ENCODE assay signal across 17 cellular contexts in the genomic region with DNA sequence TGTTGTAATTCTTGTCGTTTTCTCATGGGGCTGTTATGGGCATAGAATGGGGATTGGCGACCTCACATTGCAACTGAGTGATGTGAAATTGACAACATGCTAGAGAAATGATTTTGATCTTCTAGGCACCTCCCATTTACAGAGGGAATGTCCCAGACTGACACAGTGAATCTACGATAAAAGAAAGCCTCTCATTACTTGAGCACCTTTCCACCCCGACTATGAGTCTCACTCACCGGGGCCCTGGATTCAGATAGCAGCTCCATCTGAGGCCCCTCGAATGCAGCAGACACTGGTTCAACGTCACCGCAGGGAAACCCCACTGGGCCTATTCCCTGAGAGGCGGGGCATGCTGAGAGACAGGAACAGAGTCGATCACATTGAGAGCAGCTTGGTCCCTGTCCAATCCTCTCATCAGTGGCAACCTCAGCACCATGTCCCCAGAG. TPM values are rescaled to one million over a fixed set of nuclear protein-coding genes. Genes with fewer than 3 reads are reported as not detected.
A peak's percentile ranks its signal among the peaks of the same experiment; 100 is the strongest.
DNase-seq lines count a peak whose midpoint lies in the region; ATAC-seq and TF ChIP-seq lines count a peak whose summit lies in the region.
"Had no signal": no experiment of that assay in that cellular context is flagged by ENCODE, and none has a peak within 500 bp of the region (broad histone marks: within the 10 kb centered on the region; RNA-seq: fewer than 3 reads in every experiment).

No MANE protein-coding gene starts in this region.

- no peak overlapping the region for H2BK5ac ChIP-seq in IMR-90 (ENCODE audit: low read depth, low read length, poor library complexity, severe bottlenecking)

- H2AK5ac ChIP-seq in IMR-90 (ENCODE audit: low read depth, low read length): no peak overlapping the region

- POLR2A ChIA-PET in IMR-90 (lab: Charles Lee; ENCODE audit: unreplicated experiment): no interaction called here

- H2BK15ac ChIP-seq in IMR-90 (ENCODE audit: low read depth, low read length): no peak overlapping the region

- H3K4me3 ChIP-seq in IMR-90 (ENCODE audit: insufficient read depth, low read depth, low read length) (no peak overlapping the region), spleen (no peak overlapping the region), ovary (no peak overlapping the region)
- H3K4me3 ChIP-seq: HAP-1, hepatocyte had no signal

- H3K27me3 ChIP-seq in IMR-90 (ENCODE audit: control insufficient read depth, insufficient read depth, low read length) (no peaks in the 10 kb centered on the region), spleen (replicated peaks in 1 of 7) (no peaks in the 10 kb centered on the region), ovary (no peaks in the 10 kb centered on the region)
- H3K27me3 ChIP-seq: adrenal gland, hepatocyte, sigmoid colon had no signal

- dilution Hi-C loops in IMR-90 (cut with HindIII; ENCODE audit: low sequenced_read_pairs, unreplicated experiment): no loop called here

- no peak overlapping the region for H2BK120ac ChIP-seq in IMR-90 (ENCODE audit: low read depth, low read length)

- no peak overlapping the region for H3K9ac ChIP-seq in IMR-90 (ENCODE audit: low read depth, low read length)

- ATAC-seq in activated CD4-positive, CD25-positive, alpha-beta regulatory T cell treated with anti-CD3 and anti-CD28 coated beads, Interleukin-2, amount 50 U/mL, for 24 hours: peak; percentile 56 to 60
- no peak for ATAC-seq in IMR-90 (ENCODE audit: low read depth)
- ATAC-seq: stimulated activated naive B cell treated with anti-CD40 and anti-IgM and Interleukin-4, amounts not matched to agents 10 μg/mL and 1 μg/mL and 100 μg/mL, for 72 hours had no signal

- peaks cover 14% of the 10 kb centered on the region for H3K4me1 ChIP-seq in IMR-90 (ENCODE audit: control insufficient read depth, insufficient read depth, low read length)
- peaks cover 31 to 93% (median 69%) of the 10 kb centered on the region in 6 donors for H3K4me1 ChIP-seq in spleen
- peaks cover 8% of the 10 kb centered on the region for H3K4me1 ChIP-seq in ovary (ENCODE audit: insufficient read depth)
- H3K4me1 ChIP-seq: HAP-1 had no signal

- peak overlapping the region; percentile 12 for H2AFZ ChIP-seq in IMR-90 (replicated peaks; ENCODE audit: low read length, poor library complexity)
- H2AFZ ChIP-seq: hepatocyte had no signal

- no peak overlapping the region for H3K14ac ChIP-seq in IMR-90 (replicated peaks; ENCODE audit: low read depth, low read length)

- H3K36me3 ChIP-seq in IMR-90 (ENCODE audit: control insufficient read depth, insufficient read depth, low read length): no peaks in the 10 kb centered on the region
- H3K36me3 ChIP-seq in spleen: peaks cover 0 to 29% (median 3%) of the 10 kb centered on the region in 6 donors
- H3K36me3 ChIP-seq in ovary: no peaks in the 10 kb centered on the region
- H3K36me3 ChIP-seq: adrenal gland, HAP-1, sigmoid colon had no signal

- H3K4me1 Mint-ChIP-seq in activated naive CD4-positive, alpha-beta T cell treated with anti-CD3 and anti-CD28 coated beads, Interleukin-2, amount 50 U/mL, for 24 hours: peaks cover 96% of the 10 kb centered on the region

- H4K8ac ChIP-seq in IMR-90 (ENCODE audit: low read depth in 2 of 2, low read length in 2 of 2): no peak overlapping the region

- no peak overlapping the region for H4K5ac ChIP-seq in IMR-90 (ENCODE audit: low read depth, low read length)

- no peak overlapping the region for H2AK9ac ChIP-seq in IMR-90 (replicated peaks; ENCODE audit: low read depth, low read length, poor library complexity)

- no peak overlapping the region for H3K18ac ChIP-seq in IMR-90 (ENCODE audit: low read depth, low read length)

- H4K91ac ChIP-seq in IMR-90 (ENCODE audit: insufficient read depth, low read depth, low read length): no peak overlapping the region

- H3K9me3 ChIP-seq in IMR-90 (ENCODE audit: control insufficient read depth, insufficient read depth, low read length) (no peaks in the 10 kb centered on the region), spleen (no peaks in the 10 kb centered on the region), ovary (no peaks in the 10 kb centered on the region)
- H3K9me3 ChIP-seq: adrenal gland, HAP-1, sigmoid colon had no signal

- H2BK20ac ChIP-seq in IMR-90 (ENCODE audit: low read depth, low read length): no peak overlapping the region

- peaks cover 5% of the 10 kb centered on the region for H3K9me3 Mint-ChIP-seq in activated naive CD4-positive, alpha-beta T cell treated with anti-CD3 and anti-CD28 coated beads, Interleukin-2, amount 50 U/mL, for 24 hours

- no peak overlapping the region for H3K23ac ChIP-seq in IMR-90 (ENCODE audit: low read depth, low read length)

- no peak overlapping the region for H3K4me2 ChIP-seq in IMR-90 (ENCODE audit: low read depth, low read length)

- no peak for TF ChIP-seq POLR2A in IMR-90 (IDR thresholded peaks at IDR 0.05; ENCODE audit: low read depth, low read length)
- no peak for TF ChIP-seq POLR2A in spleen (IDR thresholded peaks at IDR 0.05)
- no peak for TF ChIP-seq POLR2A in ovary (IDR thresholded peaks at IDR 0.05)

- H3K27ac Mint-ChIP-seq in activated naive CD4-positive, alpha-beta T cell treated with anti-CD3 and anti-CD28 coated beads, Interleukin-2, amount 50 U/mL, for 24 hours: peak overlapping the region; percentile 16

- 89% methylated on average over 6 of the region's 10 CpGs; no CpG with 5 or more reads in 1 of the 2 experiments for WGBS in IMR-90 (ENCODE audit: extremely low coverage in 2 of 2, insufficient read length in 1 of 2), 2 experiments
- 76 to 85% (median 81%) methylated on average over 8 to 10 of the region's 10 CpGs for WGBS in spleen, 5 donors
- WGBS in ovary, 3 donors: 83 to 89% (median 87%) methylated on average over 10 of the region's 10 CpGs

- BruUV-seq in IMR-90 (replicated peaks; lab: Mats Ljungman, UMichigan): no TSS peak

- no peak overlapping the region for H3K4ac ChIP-seq in IMR-90 (ENCODE audit: low read depth, low read length)

- CTCF ChIA-PET in IMR-90 (lab: Yijun Ruan, JAX): no interaction called here

- no peak overlapping the region for H3K56ac ChIP-seq in IMR-90 (ENCODE audit: extremely low read depth, insufficient read depth, low read length)

- H3K36me3 Mint-ChIP-seq in activated naive CD4-positive, alpha-beta T cell treated with anti-CD3 and anti-CD28 coated beads, Interleukin-2, amount 50 U/mL, for 24 hours: peaks cover 18% of the 10 kb centered on the region

- no peaks in the 10 kb centered on the region for H4K20me1 ChIP-seq in IMR-90 (ENCODE audit: insufficient read depth, low read length)

- no peak for TF ChIP-seq RAD21 in IMR-90 (IDR thresholded peaks at IDR 0.05; ENCODE audit: low read length)

- H3K4me3 Mint-ChIP-seq in activated naive CD4-positive, alpha-beta T cell treated with anti-CD3 and anti-CD28 coated beads, Interleukin-2, amount 50 U/mL, for 24 hours: peak overlapping the region; percentile 68

- H3K79me1 ChIP-seq in IMR-90 (ENCODE audit: low read depth in 1 of 2, low read length in 2 of 2): no peaks in the 10 kb centered on the region; a peak in 1 of 4 replicates

- DNase-seq in activated CD4-positive, CD25-positive, alpha-beta regulatory T cell (lab: John Stamatoyannopoulos, UW): no peak
- no peak for DNase-seq in IMR-90
- no peak for DNase-seq in spleen
- DNase-seq in GM19240 (ENCODE audit: insufficient read length, low spot score): no peak
- DNase-seq in ovary: no peak
- DNase-seq in EL: no peak
- DNase-seq: 8988T; NCI-H187; occipital lobe; SIG-M5; sigmoid colon; stimulated activated naive B cell treated with anti-CD40 and anti-IgM and Interleukin-4, amounts not matched to agents 10 μg/mL and 1 μg/mL and 100 μg/mL, for 72 hours had no signal

- TF ChIP-seq CTCF in IMR-90 (conservative IDR thresholded peaks at IDR 0.05; ENCODE audit: low read depth, low read length): no peak
- TF ChIP-seq CTCF in spleen (IDR thresholded peaks at IDR 0.05 in 8 of 11, conservative IDR thresholded peaks at IDR 0.05 in 3 of 11): no peak
- no peak for TF ChIP-seq CTCF in ovary (IDR thresholded peaks at IDR 0.05)

- H3K9me1 ChIP-seq in IMR-90 (ENCODE audit: insufficient read depth, low read length): peaks cover 11% of the 10 kb centered on the region; the same call in 1 of the 2 replicates

- H3K27ac ChIP-seq in IMR-90 (ENCODE audit: insufficient read depth, low read length) (no peak overlapping the region), spleen (peak overlapping the region in 6 of 8 donors; percentile 60 to 81 (median 72)), ovary (no peak overlapping the region)
- H3K27ac ChIP-seq: hepatocyte had no signal

- intact Hi-C loops in IMR-90 (cut with micrococcal nuclease): no loop called here
- intact Hi-C loops in spleen (cut with DNase I; ENCODE audit: low total_unique reads): loop anchor here (10.0 kb wide), 1 partner anchor 51 kb away; the partner anchor contains the start of gene NFATC2
- intact Hi-C loops in ovary (cut with DNase I): loop anchor here in 1 of 4 donors (10.0 kb wide), 1 partner anchor 71 kb away; no protein-coding TSS in a partner anchor

- in situ Hi-C loops in IMR-90 (cut with MboI; ENCODE audit: low sequenced_read_pairs): no loop called here

- no peak for TF ChIP-seq EP300 in ovary (IDR thresholded peaks at IDR 0.05)

- no peaks in the 10 kb centered on the region for H3K27me3 Mint-ChIP-seq in activated naive CD4-positive, alpha-beta T cell treated with anti-CD3 and anti-CD28 coated beads, Interleukin-2, amount 50 U/mL, for 24 hours
- H3K27me3 Mint-ChIP-seq: stimulated activated naive B cell treated with anti-CD40 and anti-IgM and Interleukin-4, amounts not matched to agents 10 μg/mL and 1 μg/mL and 100 μg/mL, for 72 hours had no signal

TF ChIP-seq in IMR-90, 13 proteins besides CTCF, POLR2A, EP300 and RAD21:
- no peak for TF ChIP-seq RFX5 (IDR thresholded peaks at IDR 0.05; ENCODE audit: low read depth, low read length)

RNA-seq across cellular contexts. Expression of gene NFATC2, which starts 49.1 kb away (rescaled TPM):
- total RNA-seq in IMR-90 (2012; rRNA removed) (0.18 and 0.28 TPM in 2 replicates), spleen (10 to 100 TPM; 28.0 to 42.9 (median 38.7) TPM), ovary (1 to 10 TPM; 3.7 to 9.4 (median 5.1) TPM)
- polyA plus RNA-seq in IMR-90 (2012; rRNA removed) (0.38 and 0.44 TPM in 2 replicates), spleen (1 to 10 TPM; 6.5 to 9.1 (median 6.8) TPM), ovary (1 to 10 TPM; 2.2 to 6.7 TPM)
- 0.16 and 0.22 TPM in 2 replicates for polyA plus RNA-seq in IMR-90 (2012; cell fraction: cytosol; rRNA removed)
- 0.70 and 0.74 TPM in 2 replicates for polyA plus RNA-seq in IMR-90 (2012; cell fraction: nucleus; rRNA removed; ENCODE audit: low replicate concordance)

Comparison
In these comparisons a context has a peak if more than half of its experiments do, and no peak if none do; other contexts are left out.
1. H3K27ac ChIP-seq: peak in spleen (6 of 8); none in IMR-90 (single experiment) and ovary (0 of 2).